1 cellular context compared by ENCODE assay signal in genomic region chr20:63057133-63058117, GRCh38.
TF ChIP-seq lines count a peak whose summit lies in the region.

No MANE protein-coding gene starts in this region.

TF ChIP-seq in K562, 482 proteins besides CTCF, POLR2A, EP300 and RAD21 (continued from another document and continues in another):
- TF ChIP-seq JUND (IDR thresholded peaks at IDR 0.05; ENCODE audit: borderline replicate concordance, low read depth, low read length) (no peak), JUND (tag; IDR thresholded peaks at IDR 0.05; ENCODE audit: borderline replicate concordance, low read depth, low read length) (no peak), PML (IDR thresholded peaks at IDR 0.05; ENCODE audit: low read length) (no peak), NFRKB (IDR thresholded peaks at IDR 0.05; ENCODE audit: low read depth) (peak; percentile 69; the same call in 1 of the 2 replicates), RBM39 (optimal IDR thresholded peaks at IDR 0.05; ENCODE audit: low read depth, low read length) (no peak), ZNF76 (CRISPR knock-in tag; IDR thresholded peaks at IDR 0.05; ENCODE audit: borderline replicate concordance) (no peak), HNRNPH1 (optimal IDR thresholded peaks at IDR 0.05; ENCODE audit: low read depth, low read length) (no peak), PHF8 (IDR thresholded peaks at IDR 0.05; ENCODE audit: borderline replicate concordance, low read length) (no peak), TCF15 (CRISPR knock-in tag; IDR thresholded peaks at IDR 0.05) (no peak), L3MBTL2 (IDR thresholded peaks at IDR 0.05) (no peak), ARNT (IDR thresholded peaks at IDR 0.05) (no peak), RHOXF2B (CRISPR knock-in tag; conservative IDR thresholded peaks at IDR 0.05) (no peak), CEBPB (tag; IDR thresholded peaks at IDR 0.05) (no peak), JUN (IDR thresholded peaks at IDR 0.05; ENCODE audit: borderline replicate concordance, low read depth, low read length) (no peak), JUN (CRISPR knock-in tag; IDR thresholded peaks at IDR 0.05; ENCODE audit: borderline replicate concordance) (no peak), ZNF561 (CRISPR knock-in tag; conservative IDR thresholded peaks at IDR 0.05) (no peak), CREB1 (IDR thresholded peaks at IDR 0.05) (no peak), CREB1 (CRISPR knock-in tag; IDR thresholded peaks at IDR 0.05) (no peak), ZNF140 (CRISPR knock-in tag; IDR thresholded peaks at IDR 0.05) (no peak), SMARCB1 (IDR thresholded peaks at IDR 0.05; ENCODE audit: insufficient read length, low read depth) (no peak), BRCA1 (IDR thresholded peaks at IDR 0.05) (no peak), BRCA1 (CRISPR knock-in tag; IDR thresholded peaks at IDR 0.05) (no peak), SMARCA5 (IDR thresholded peaks at IDR 0.05) (peak; percentile 52; the same call in 1 of the 2 replicates), ATF1 (CRISPR knock-in tag; IDR thresholded peaks at IDR 0.05) (no peak), ATF1 (tag; IDR thresholded peaks at IDR 0.05) (no peak), HDAC6 (IDR thresholded peaks at IDR 0.05; ENCODE audit: low read depth, low read length) (no peak), FOXM1 (IDR thresholded peaks at IDR 0.05; ENCODE audit: low read depth) (no peak), FOXM1 (CRISPR knock-in tag; IDR thresholded peaks at IDR 0.05; ENCODE audit: low read depth) (no peak), ZNF384 (IDR thresholded peaks at IDR 0.05; ENCODE audit: low read depth, low read length) (no peak), ZNF232 (CRISPR knock-in tag; IDR thresholded peaks at IDR 0.05) (no peak), PHF20 (IDR thresholded peaks at IDR 0.05; ENCODE audit: partially characterized antibody) (peak; percentile 56), MTF1 (CRISPR knock-in tag; IDR thresholded peaks at IDR 0.05; ENCODE audit: borderline replicate concordance) (no peak), BRF1 (IDR thresholded peaks at IDR 0.05; ENCODE audit: borderline replicate concordance, extremely low read depth, insufficient read length) (no peak), NFYB (IDR thresholded peaks at IDR 0.05; ENCODE audit: extremely low read depth, insufficient read length) (no peak), SMAD2 (IDR thresholded peaks at IDR 0.05; ENCODE audit: low read depth, low read length) (no peak), ZBTB33 (CRISPR knock-in tag; IDR thresholded peaks at IDR 0.05) (no peak), NR4A1 (CRISPR knock-in tag; IDR thresholded peaks at IDR 0.05) (no peak), NR4A1 (tag; IDR thresholded peaks at IDR 0.05) (no peak)
- TF ChIP-seq, protein P1, sequence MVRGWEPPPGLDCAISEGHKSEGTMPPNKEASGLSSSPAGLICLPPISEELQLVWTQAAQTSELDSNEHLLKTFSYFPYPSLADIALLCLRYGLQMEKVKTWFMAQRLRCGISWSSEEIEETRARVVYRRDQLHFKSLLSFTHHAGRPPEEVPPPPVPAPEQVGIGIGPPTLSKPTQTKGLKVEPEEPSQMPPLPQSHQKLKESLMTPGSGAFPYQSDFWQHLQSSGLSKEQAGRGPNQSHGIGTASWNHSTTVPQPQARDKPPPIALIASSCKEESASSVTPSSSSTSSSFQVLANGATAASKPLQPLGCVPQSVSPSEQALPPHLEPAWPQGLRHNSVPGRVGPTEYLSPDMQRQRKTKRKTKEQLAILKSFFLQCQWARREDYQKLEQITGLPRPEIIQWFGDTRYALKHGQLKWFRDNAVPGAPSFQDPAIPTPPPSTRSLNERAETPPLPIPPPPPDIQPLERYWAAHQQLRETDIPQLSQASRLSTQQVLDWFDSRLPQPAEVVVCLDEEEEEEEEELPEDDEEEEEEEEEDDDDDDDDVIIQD (CRISPR knock-in tag; IDR thresholded peaks at IDR 0.05): no peak
- TF ChIP-seq, protein P2, sequence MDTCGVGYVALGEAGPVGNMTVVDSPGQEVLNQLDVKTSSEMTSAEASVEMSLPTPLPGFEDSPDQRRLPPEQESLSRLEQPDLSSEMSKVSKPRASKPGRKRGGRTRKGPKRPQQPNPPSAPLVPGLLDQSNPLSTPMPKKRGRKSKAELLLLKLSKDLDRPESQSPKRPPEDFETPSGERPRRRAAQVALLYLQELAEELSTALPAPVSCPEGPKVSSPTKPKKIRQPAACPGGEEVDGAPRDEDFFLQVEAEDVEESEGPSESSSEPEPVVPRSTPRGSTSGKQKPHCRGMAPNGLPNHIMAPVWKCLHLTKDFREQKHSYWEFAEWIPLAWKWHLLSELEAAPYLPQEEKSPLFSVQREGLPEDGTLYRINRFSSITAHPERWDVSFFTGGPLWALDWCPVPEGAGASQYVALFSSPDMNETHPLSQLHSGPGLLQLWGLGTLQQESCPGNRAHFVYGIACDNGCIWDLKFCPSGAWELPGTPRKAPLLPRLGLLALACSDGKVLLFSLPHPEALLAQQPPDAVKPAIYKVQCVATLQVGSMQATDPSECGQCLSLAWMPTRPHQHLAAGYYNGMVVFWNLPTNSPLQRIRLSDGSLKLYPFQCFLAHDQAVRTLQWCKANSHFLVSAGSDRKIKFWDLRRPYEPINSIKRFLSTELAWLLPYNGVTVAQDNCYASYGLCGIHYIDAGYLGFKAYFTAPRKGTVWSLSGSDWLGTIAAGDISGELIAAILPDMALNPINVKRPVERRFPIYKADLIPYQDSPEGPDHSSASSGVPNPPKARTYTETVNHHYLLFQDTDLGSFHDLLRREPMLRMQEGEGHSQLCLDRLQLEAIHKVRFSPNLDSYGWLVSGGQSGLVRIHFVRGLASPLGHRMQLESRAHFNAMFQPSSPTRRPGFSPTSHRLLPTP (IDR thresholded peaks at IDR 0.05; ENCODE audit: borderline replicate concordance, extremely low read depth, insufficient read length): no peak
- TF ChIP-seq, protein P3, sequence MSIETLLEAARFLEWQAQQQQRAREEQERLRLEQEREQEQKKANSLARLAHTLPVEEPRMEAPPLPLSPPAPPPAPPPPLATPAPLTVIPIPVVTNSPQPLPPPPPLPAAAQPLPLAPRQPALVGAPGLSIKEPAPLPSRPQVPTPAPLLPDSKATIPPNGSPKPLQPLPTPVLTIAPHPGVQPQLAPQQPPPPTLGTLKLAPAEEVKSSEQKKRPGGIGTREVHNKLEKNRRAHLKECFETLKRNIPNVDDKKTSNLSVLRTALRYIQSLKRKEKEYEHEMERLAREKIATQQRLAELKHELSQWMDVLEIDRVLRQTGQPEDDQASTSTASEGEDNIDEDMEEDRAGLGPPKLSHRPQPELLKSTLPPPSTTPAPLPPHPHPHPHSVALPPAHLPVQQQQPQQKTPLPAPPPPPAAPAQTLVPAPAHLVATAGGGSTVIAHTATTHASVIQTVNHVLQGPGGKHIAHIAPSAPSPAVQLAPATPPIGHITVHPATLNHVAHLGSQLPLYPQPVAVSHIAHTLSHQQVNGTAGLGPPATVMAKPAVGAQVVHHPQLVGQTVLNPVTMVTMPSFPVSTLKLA (conservative IDR thresholded peaks at IDR 0.05): no peak
- TF ChIP-seq, protein P4, sequence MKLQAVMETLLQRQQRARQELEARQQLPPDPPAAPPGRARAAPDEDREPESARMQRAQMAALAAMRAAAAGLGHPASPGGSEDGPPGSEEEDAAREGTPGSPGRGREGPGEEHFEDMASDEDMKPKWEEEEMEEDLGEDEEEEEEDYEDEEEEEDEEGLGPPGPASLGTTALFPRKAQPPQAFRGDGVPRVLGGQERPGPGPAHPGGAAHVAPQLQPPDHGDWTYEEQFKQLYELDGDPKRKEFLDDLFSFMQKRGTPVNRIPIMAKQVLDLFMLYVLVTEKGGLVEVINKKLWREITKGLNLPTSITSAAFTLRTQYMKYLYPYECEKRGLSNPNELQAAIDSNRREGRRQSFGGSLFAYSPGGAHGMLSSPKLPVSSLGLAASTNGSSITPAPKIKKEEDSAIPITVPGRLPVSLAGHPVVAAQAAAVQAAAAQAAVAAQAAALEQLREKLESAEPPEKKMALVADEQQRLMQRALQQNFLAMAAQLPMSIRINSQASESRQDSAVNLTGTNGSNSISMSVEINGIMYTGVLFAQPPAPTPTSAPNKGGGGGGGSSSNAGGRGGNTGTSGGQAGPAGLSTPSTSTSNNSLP (IDR thresholded peaks at IDR 0.05; ENCODE audit: borderline replicate concordance, low read depth, low read length): no peak
- TF ChIP-seq, protein P5, sequence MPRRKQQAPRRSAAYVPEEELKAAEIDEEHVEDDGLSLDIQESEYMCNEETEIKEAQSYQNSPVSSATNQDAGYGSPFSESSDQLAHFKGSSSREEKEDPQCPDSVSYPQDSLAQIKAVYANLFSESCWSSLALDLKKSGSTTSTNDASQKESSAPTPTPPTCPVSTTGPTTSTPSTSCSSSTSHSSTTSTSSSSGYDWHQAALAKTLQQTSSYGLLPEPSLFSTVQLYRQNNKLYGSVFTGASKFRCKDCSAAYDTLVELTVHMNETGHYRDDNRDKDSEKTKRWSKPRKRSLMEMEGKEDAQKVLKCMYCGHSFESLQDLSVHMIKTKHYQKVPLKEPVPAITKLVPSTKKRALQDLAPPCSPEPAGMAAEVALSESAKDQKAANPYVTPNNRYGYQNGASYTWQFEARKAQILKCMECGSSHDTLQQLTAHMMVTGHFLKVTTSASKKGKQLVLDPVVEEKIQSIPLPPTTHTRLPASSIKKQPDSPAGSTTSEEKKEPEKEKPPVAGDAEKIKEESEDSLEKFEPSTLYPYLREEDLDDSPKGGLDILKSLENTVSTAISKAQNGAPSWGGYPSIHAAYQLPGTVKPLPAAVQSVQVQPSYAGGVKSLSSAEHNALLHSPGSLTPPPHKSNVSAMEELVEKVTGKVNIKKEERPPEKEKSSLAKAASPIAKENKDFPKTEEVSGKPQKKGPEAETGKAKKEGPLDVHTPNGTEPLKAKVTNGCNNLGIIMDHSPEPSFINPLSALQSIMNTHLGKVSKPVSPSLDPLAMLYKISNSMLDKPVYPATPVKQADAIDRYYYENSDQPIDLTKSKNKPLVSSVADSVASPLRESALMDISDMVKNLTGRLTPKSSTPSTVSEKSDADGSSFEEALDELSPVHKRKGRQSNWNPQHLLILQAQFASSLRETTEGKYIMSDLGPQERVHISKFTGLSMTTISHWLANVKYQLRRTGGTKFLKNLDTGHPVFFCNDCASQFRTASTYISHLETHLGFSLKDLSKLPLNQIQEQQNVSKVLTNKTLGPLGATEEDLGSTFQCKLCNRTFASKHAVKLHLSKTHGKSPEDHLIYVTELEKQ (CRISPR knock-in tag; IDR thresholded peaks at IDR 0.05): no peak
- TF ChIP-seq, protein P6, sequence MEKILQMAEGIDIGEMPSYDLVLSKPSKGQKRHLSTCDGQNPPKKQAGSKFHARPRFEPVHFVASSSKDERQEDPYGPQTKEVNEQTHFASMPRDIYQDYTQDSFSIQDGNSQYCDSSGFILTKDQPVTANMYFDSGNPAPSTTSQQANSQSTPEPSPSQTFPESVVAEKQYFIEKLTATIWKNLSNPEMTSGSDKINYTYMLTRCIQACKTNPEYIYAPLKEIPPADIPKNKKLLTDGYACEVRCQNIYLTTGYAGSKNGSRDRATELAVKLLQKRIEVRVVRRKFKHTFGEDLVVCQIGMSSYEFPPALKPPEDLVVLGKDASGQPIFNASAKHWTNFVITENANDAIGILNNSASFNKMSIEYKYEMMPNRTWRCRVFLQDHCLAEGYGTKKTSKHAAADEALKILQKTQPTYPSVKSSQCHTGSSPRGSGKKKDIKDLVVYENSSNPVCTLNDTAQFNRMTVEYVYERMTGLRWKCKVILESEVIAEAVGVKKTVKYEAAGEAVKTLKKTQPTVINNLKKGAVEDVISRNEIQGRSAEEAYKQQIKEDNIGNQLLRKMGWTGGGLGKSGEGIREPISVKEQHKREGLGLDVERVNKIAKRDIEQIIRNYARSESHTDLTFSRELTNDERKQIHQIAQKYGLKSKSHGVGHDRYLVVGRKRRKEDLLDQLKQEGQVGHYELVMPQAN (IDR thresholded peaks at IDR 0.05; ENCODE audit: borderline replicate concordance): peak; percentile 54; the same call in 1 of the 2 replicates
